21 cellular contexts compared by ENCODE assay signal in genomic region chr17:32533296-32533695, GRCh38.
"Had no signal": no experiment of that assay in that cellular context is flagged by ENCODE, and none has a peak within 500 bp of the region (broad histone marks: within the 10 kb centered on the region; RNA-seq: fewer than 3 reads in every experiment).

No MANE protein-coding gene starts in this region.

- H3K4me1 ChIP-seq: right lobe of liver, suprapubic skin, thyroid gland had no signal

- ATAC-seq: esophagus mucosa; gastrocnemius medialis; heart right ventricle; natural killer cell treated with Interleukin-12 subunit alpha and Interleukin-12 subunit beta and Interleukin-15 and Interleukin-18, amount 100 ng/mL, for 72 hours; psoas muscle; right lobe of liver; stimulated activated effector memory CD8-positive, alpha-beta T cell treated with anti-CD3 and anti-CD28 coated beads, Interleukin-12 subunit alpha, Interleukin-12 subunit beta, amount 100 ng/mL, for 72 hours; stimulated activated naive CD8-positive, alpha-beta T cell treated with anti-CD3 and anti-CD28 coated beads, Interleukin-15, Interleukin-2, amounts not matched to agents 100 U/mL and 50 U/mL, for 24 hours had no signal

- H3K27ac ChIP-seq: coronary artery, gastrocnemius medialis, heart right ventricle, neutrophil, psoas muscle, right lobe of liver, suprapubic skin, thyroid gland had no signal

- H3K36me3 Mint-ChIP-seq: natural killer cell treated with Interleukin-12 subunit alpha and Interleukin-12 subunit beta and Interleukin-15 and Interleukin-18, amount 100 ng/mL, for 72 hours; stimulated activated effector memory CD8-positive, alpha-beta T cell treated with anti-CD3 and anti-CD28 coated beads, Interleukin-12 subunit alpha, Interleukin-12 subunit beta, amount 100 ng/mL, for 72 hours had no signal

- H3K27ac Mint-ChIP-seq: endodermal cell; natural killer cell treated with Interleukin-12 subunit alpha and Interleukin-12 subunit beta and Interleukin-15 and Interleukin-18, amount 100 ng/mL, for 72 hours; stimulated activated effector memory CD8-positive, alpha-beta T cell treated with anti-CD3 and anti-CD28 coated beads, Interleukin-12 subunit alpha, Interleukin-12 subunit beta, amount 100 ng/mL, for 72 hours; type B pancreatic cell had no signal

- H3K27me3 ChIP-seq: gastrocnemius medialis, heart right ventricle, right lobe of liver, suprapubic skin, thyroid gland had no signal

- H3K9me3 Mint-ChIP-seq: natural killer cell treated with Interleukin-12 subunit alpha and Interleukin-12 subunit beta and Interleukin-15 and Interleukin-18, amount 100 ng/mL, for 72 hours; stimulated activated effector memory CD8-positive, alpha-beta T cell treated with anti-CD3 and anti-CD28 coated beads, Interleukin-12 subunit alpha, Interleukin-12 subunit beta, amount 100 ng/mL, for 72 hours; type B pancreatic cell had no signal

- H3K4me3 Mint-ChIP-seq: endodermal cell; natural killer cell treated with Interleukin-12 subunit alpha and Interleukin-12 subunit beta and Interleukin-15 and Interleukin-18, amount 100 ng/mL, for 72 hours; stimulated activated effector memory CD8-positive, alpha-beta T cell treated with anti-CD3 and anti-CD28 coated beads, Interleukin-12 subunit alpha, Interleukin-12 subunit beta, amount 100 ng/mL, for 72 hours; type B pancreatic cell had no signal

- H3K9me3 ChIP-seq: gastrocnemius medialis, heart right ventricle, neutrophil, psoas muscle, right lobe of liver, suprapubic skin, thyroid gland had no signal

- H3K27me3 Mint-ChIP-seq: natural killer cell treated with Interleukin-12 subunit alpha and Interleukin-12 subunit beta and Interleukin-15 and Interleukin-18, amount 100 ng/mL, for 72 hours; type B pancreatic cell had no signal

- DNase-seq: effector CD4-positive, alpha-beta T cell; endodermal cell; gastrocnemius medialis; heart right ventricle; hypothalamus; kidney glomerular epithelial cell; mammary epithelial cell; psoas muscle; retina; right lobe of liver; stimulated activated CD4-positive, alpha-beta T cell treated with anti-CD3 and anti-CD28 coated beads, Interleukin-4, amount 100 ng/mL, for 1 hour; stimulated activated CD8-positive, alpha-beta memory T cell treated with anti-CD3 and anti-CD28 coated beads, Interleukin-4, amount 100 ng/mL, for 48 hours; stimulated activated naive CD8-positive, alpha-beta T cell treated with anti-CD3 and anti-CD28 coated beads, Interleukin-15, Interleukin-2, amounts not matched to agents 100 U/mL and 50 U/mL, for 24 hours; thyroid gland had no signal
